In genomic region chr10:110833941-110834621, GRCh38 we compare ENCODE assay signal across 12 cellular contexts. TPM values are rescaled to one million over a fixed set of nuclear protein-coding genes. Genes with fewer than 3 reads are reported as not detected.
A peak's percentile ranks its signal among the peaks of the same experiment; 100 is the strongest.
DNase-seq lines count a peak whose midpoint lies in the region; ATAC-seq, FAIRE-seq and TF ChIP-seq lines count a peak whose summit lies in the region.
"Had no signal": no experiment of that assay in that cellular context is flagged by ENCODE, and none has a peak within 500 bp of the region (broad histone marks: within the 10 kb centered on the region; RNA-seq: fewer than 3 reads in every experiment).

No MANE protein-coding gene starts in this region.

- no peaks in the 10 kb centered on the region for H3K9me3 Mint-ChIP-seq in WTC11
- H3K9me3 Mint-ChIP-seq: IgD-negative memory B cell had no signal

- H3K27me3 Mint-ChIP-seq in WTC11 (ENCODE audit: low read depth): no peaks in the 10 kb centered on the region
- H3K27me3 Mint-ChIP-seq: IgD-negative memory B cell had no signal

- TF ChIP-seq CTCF in DND-41 (IDR thresholded peaks at IDR 0.05; ENCODE audit: borderline replicate concordance, extremely low read depth, low read length, poor library complexity, severe bottlenecking) (no peak), WTC11 (IDR thresholded peaks at IDR 0.05) (no peak), hepatocyte (IDR thresholded peaks at IDR 0.05; ENCODE audit: poor library complexity) (no peak)

- peaks cover 28% of the 10 kb centered on the region for H3K4me1 Mint-ChIP-seq in WTC11

- H3K9ac ChIP-seq in DND-41 (ENCODE audit: low read depth, low read length): no peak overlapping the region
- no peak overlapping the region for H3K9ac ChIP-seq in rectal smooth muscle tissue (ENCODE audit: low read length)

- H3K9me3 ChIP-seq in DND-41 (ENCODE audit: insufficient read depth, low read length, severe bottlenecking) (no peaks in the 10 kb centered on the region), hepatocyte (ENCODE audit: low read depth) (no peaks in the 10 kb centered on the region)

- H4K20me1 ChIP-seq in DND-41 (ENCODE audit: insufficient read depth, low read length) (no peaks in the 10 kb centered on the region), hepatocyte (ENCODE audit: insufficient read depth, poor library complexity, severe bottlenecking) (no peaks in the 10 kb centered on the region)

- H3K36me3 Mint-ChIP-seq in WTC11: no peaks in the 10 kb centered on the region
- H3K36me3 Mint-ChIP-seq: IgD-negative memory B cell had no signal

- H3K4me3 ChIP-seq in DND-41 (ENCODE audit: low read depth in 1 of 2, low read length in 2 of 2): no peak overlapping the region
- H3K4me3 ChIP-seq in hepatocyte: no peak overlapping the region
- H3K4me3 ChIP-seq in rectal smooth muscle tissue (ENCODE audit: low read length): no peak overlapping the region

- no peaks in the 10 kb centered on the region for H3K36me3 ChIP-seq in DND-41 (ENCODE audit: insufficient read depth, low read length)
- no peaks in the 10 kb centered on the region for H3K36me3 ChIP-seq in hepatocyte (replicated peaks; ENCODE audit: insufficient read depth, low read depth)
- no peaks in the 10 kb centered on the region for H3K36me3 ChIP-seq in rectal smooth muscle tissue (ENCODE audit: control insufficient read depth, insufficient read depth, low read length)

- POLR2A ChIA-PET in WTC11 (lab: Charles Lee): no interaction called here

- no peak overlapping the region for H3K4me3 Mint-ChIP-seq in WTC11
- H3K4me3 Mint-ChIP-seq: IgD-negative memory B cell had no signal

- H2AFZ ChIP-seq in DND-41 (ENCODE audit: low read depth, low read length) (0 out of 2 replicates have a peak overlapping the region, but pooled peaks have one; percentile 44), hepatocyte (no peak overlapping the region)

- peak overlapping the region; percentile 10; the same call in 1 of the 2 replicates for H3K27ac Mint-ChIP-seq in WTC11
- H3K27ac Mint-ChIP-seq: IgD-negative memory B cell had no signal

- ATAC-seq in DND-41 (ENCODE audit: insufficient read depth, low read depth): no peak
- no peak for ATAC-seq in WTC11

- DNase-seq in DND-41: no peak
- no peak for DNase-seq in WTC11 (ENCODE audit: low spot score)
- DNase-seq in hepatocyte (ENCODE audit: low spot score): no peak
- DNase-seq in RCC 7860 (ENCODE audit: low spot score): no peak
- no peak for DNase-seq in A172 (ENCODE audit: low spot score)
- DNase-seq in NCI-H1694 treated with DMSO at 0.1 percent for 48 hours (lab: John Stamatoyannopoulos, UW): no peak
- no peak for DNase-seq in GF-D8 (lab: John Stamatoyannopoulos, UW)
- DNase-seq: amygdala; hypothalamus; stimulated activated CD8-positive, alpha-beta memory T cell treated with anti-CD3 and anti-CD28 coated beads, Interleukin-4, amount 100 ng/mL, for 48 hours had no signal

- CTCF ChIA-PET in WTC11 (lab: Charles Lee): interaction anchor here (2.3 kb wide), 1 partner anchor 30 kb away, joined by 12 read pairs; no protein-coding TSS in a partner anchor

- H3K79me2 ChIP-seq in DND-41 (ENCODE audit: insufficient read depth, low read length) (no peaks in the 10 kb centered on the region), hepatocyte (no peaks in the 10 kb centered on the region)

- FAIRE-seq in RCC 7860 (lab: Jason Lieb, UNC): no peak

- no peak overlapping the region for H3K27ac ChIP-seq in DND-41 (ENCODE audit: low read length)
- H3K27ac ChIP-seq in hepatocyte: peak overlapping the region; percentile 88
- H3K27ac ChIP-seq in rectal smooth muscle tissue (ENCODE audit: low read depth, low read length): peak overlapping the region; percentile 59

- H3K4me1 ChIP-seq in DND-41 (ENCODE audit: insufficient read depth, low read length): peaks cover 8% of the 10 kb centered on the region
- H3K4me1 ChIP-seq in hepatocyte (ENCODE audit: insufficient read depth): peaks cover 51% of the 10 kb centered on the region
- H3K4me1 ChIP-seq in rectal smooth muscle tissue (ENCODE audit: control insufficient read depth, insufficient read depth, low read length): peaks cover 41% of the 10 kb centered on the region

- H3K9me2 ChIP-seq in hepatocyte (replicated peaks; ENCODE audit: insufficient read depth): no peaks in the 10 kb centered on the region

- H3K27me3 ChIP-seq in DND-41 (ENCODE audit: insufficient read depth, low read length, poor library complexity) (peaks cover 4% of the 10 kb centered on the region), hepatocyte (no peaks in the 10 kb centered on the region), rectal smooth muscle tissue (ENCODE audit: control insufficient read depth, insufficient read depth, low read length) (no peaks in the 10 kb centered on the region)

- H3K4me2 ChIP-seq in DND-41 (ENCODE audit: insufficient read depth, low read length) (no peak overlapping the region), hepatocyte (no peak overlapping the region)

- WGBS in hepatocyte (ENCODE audit: low lambda C conversion rate, missing lambda C conversion rate): 82% methylated on average over 14 of the region's 14 CpGs

TF ChIP-seq in WTC11, 78 proteins besides CTCF, POLR2A, EP300 and RAD21:
- no peak for TF ChIP-seq TCF7 (CRISPR knock-in tag; IDR thresholded peaks at IDR 0.05; ENCODE audit: low read depth)

RNA-seq across cellular contexts. Expression of gene PDCD4, which starts 37.6 kb away (rescaled TPM):
- 27.0 to 32.9 TPM (median 32.7 TPM) in 3 replicates for total RNA-seq in WTC11 (2021)
- 246 and 315 TPM in 2 replicates for total RNA-seq in hepatocyte
- polyA plus RNA-seq in hepatocyte: 791 and 862 TPM in 2 replicates
- total RNA-seq in A172 (2014; rRNA removed; shearing (Covaris generic)): 23.2 and 23.3 TPM in 2 replicates
